Comparison of ENCODE assay signal across 13 cellular contexts in genomic region chr21:46080171-46081021, GRCh38. TPM values are rescaled to one million over a fixed set of nuclear protein-coding genes. Genes with fewer than 3 reads are reported as not detected.
A peak's percentile ranks its signal among the peaks of the same experiment; 100 is the strongest.
DNase-seq lines count a peak whose midpoint lies in the region; ATAC-seq and TF ChIP-seq lines count a peak whose summit lies in the region.
"Had no signal": no experiment of that assay in that cellular context is flagged by ENCODE, and none has a peak within 500 bp of the region (broad histone marks: within the 10 kb centered on the region; RNA-seq: fewer than 3 reads in every experiment).

No MANE protein-coding gene starts in this region.

- H3K9ac ChIP-seq in fibroblast of lung (ENCODE audit: insufficient read depth, low read length) = peak overlapping the region; percentile 20

- TF ChIP-seq CTCF in fibroblast of lung (conservative IDR thresholded peaks at IDR 0.05 in 1 of 2, IDR thresholded peaks at IDR 0.05 in 1 of 2; ENCODE audit: low read depth in 1 of 2, low read length in 2 of 2) (no peak), foreskin keratinocyte (conservative IDR thresholded peaks at IDR 0.05) (no peak)

- no peak overlapping the region for H3K4me2 ChIP-seq in fibroblast of lung (ENCODE audit: extremely low read depth, insufficient read depth, low read length)
- H3K4me2 ChIP-seq: GM23338 had no signal

- no peaks in the 10 kb centered on the region for H3K36me3 ChIP-seq in fibroblast of lung (ENCODE audit: control insufficient read depth, insufficient read depth, low read length)
- H3K36me3 ChIP-seq: pancreas had no signal

- H3K4me1 ChIP-seq in fibroblast of lung (ENCODE audit: control insufficient read depth, extremely low read depth, insufficient read depth, low read length) (peaks cover 29% of the 10 kb centered on the region), foreskin keratinocyte (no peaks in the 10 kb centered on the region)
- H3K4me1 ChIP-seq: pancreas had no signal

- H4K20me1 ChIP-seq in fibroblast of lung (ENCODE audit: control insufficient read depth, extremely low read depth, insufficient read depth, low read length) = no peaks in the 10 kb centered on the region

- H2AFZ ChIP-seq in fibroblast of lung (ENCODE audit: low read length) = no peak overlapping the region
- H2AFZ ChIP-seq: GM23338 had no signal

- H3K79me2 ChIP-seq in fibroblast of lung (ENCODE audit: control insufficient read depth, insufficient read depth, low read length) = no peaks in the 10 kb centered on the region

- DNase-seq in activated effector memory CD4-positive, alpha-beta T cell treated with anti-CD3 and anti-CD28 coated beads, Interleukin-2, amount 50 U/mL, for 16 hours = peak; percentile 61
- DNase-seq in activated effector memory CD4-positive, alpha-beta T cell treated with Interleukin-2 at 50 U/mL for 16 hours = no peak
- DNase-seq in fibroblast of lung (ENCODE audit: low read depth in 2 of 2) (no peak), midbrain (lab: John Stamatoyannopoulos, UW) (peak; percentile 35), ureter (ENCODE audit: low spot score) (peak; percentile 60), DMS 273 (lab: John Stamatoyannopoulos, UW; ENCODE audit: unreplicated experiment) (no peak), foreskin keratinocyte (no peak), NCI-H1092 treated with DMSO at 0.1 percent for 48 hours (lab: John Stamatoyannopoulos, UW) (no peak)
- DNase-seq: activated CD4-positive, alpha-beta T cell treated with anti-CD3 and anti-CD28 coated beads for 1 hour; SHP77 treated with DMSO at 0.1 percent for 48 hours had no signal

- H3K9me3 ChIP-seq in fibroblast of lung (ENCODE audit: control insufficient read depth, insufficient read depth, low read depth, low read length) = no peaks in the 10 kb centered on the region
- H3K9me3 ChIP-seq: pancreas had no signal

- no peaks in the 10 kb centered on the region for H3K27me3 ChIP-seq in fibroblast of lung (ENCODE audit: control insufficient read depth, insufficient read depth, low read length)
- H3K27me3 ChIP-seq in foreskin keratinocyte = peaks cover 13% of the 10 kb centered on the region
- H3K27me3 ChIP-seq: pancreas had no signal

- ATAC-seq in foreskin keratinocyte = no peak
- ATAC-seq: GM23338, K562 had no signal

- peak overlapping the region; percentile 79 for H3K27ac ChIP-seq in fibroblast of lung (ENCODE audit: insufficient read depth, low read length)
- H3K27ac ChIP-seq in foreskin keratinocyte = no peak overlapping the region
- H3K27ac ChIP-seq: pancreas had no signal

- no peak overlapping the region for H3K4me3 ChIP-seq in fibroblast of lung (replicated peaks in 1 of 4; ENCODE audit: control extremely low read depth in 1 of 4, insufficient read depth in 1 of 4, low read depth in 3 of 4, low read length in 4 of 4)
- H3K4me3 ChIP-seq: GM23338, K562, pancreas had no signal

RNA-seq across cellular contexts. Expression of gene COL6A2, which starts 17.5 kb away (rescaled TPM):
- 782 and 928 TPM in 2 replicates for total RNA-seq in fibroblast of lung
- 346 and 702 TPM in 2 replicates for polyA plus RNA-seq in fibroblast of lung
- 857 and 2,080 TPM in 2 replicates for polyA plus RNA-seq in fibroblast of lung (2012)
- polyA minus RNA-seq in fibroblast of lung (ENCODE audit: low replicate concordance) = 367 and 1,367 TPM in 2 replicates
- 357 TPM for total RNA-seq in ureter
- 0.04 and 0.17 TPM in 2 replicates for total RNA-seq in foreskin keratinocyte
- polyA plus RNA-seq in foreskin keratinocyte = 0.06 and 0.13 TPM in 2 replicates

Comparison
In these comparisons a context has a peak if more than half of its experiments do, and no peak if none do; other contexts are left out.
1. DNase-seq: peak in activated effector memory CD4-positive, alpha-beta T cell treated with anti-CD3 and anti-CD28 coated beads, Interleukin-2, amount 50 U/mL, for 16 hours (single experiment), midbrain (single experiment) and ureter (single experiment); none in activated effector memory CD4-positive, alpha-beta T cell treated with Interleukin-2 at 50 U/mL for 16 hours (single experiment), fibroblast of lung (0 of 2), DMS 273 (single experiment), foreskin keratinocyte (0 of 2) and NCI-H1092 treated with DMSO at 0.1 percent for 48 hours (single experiment).
2. RNA of gene COL6A2, which starts 17.5 kb away (total RNA-seq): 782 to 928 TPM in fibroblast of lung and 357 TPM in ureter (single experiment); 0.04 to 0.17 TPM in foreskin keratinocyte; every median in the first group is over 100 times any median in the second.